Comparison of ENCODE assay signal across 26 cellular contexts in the genomic region with DNA sequence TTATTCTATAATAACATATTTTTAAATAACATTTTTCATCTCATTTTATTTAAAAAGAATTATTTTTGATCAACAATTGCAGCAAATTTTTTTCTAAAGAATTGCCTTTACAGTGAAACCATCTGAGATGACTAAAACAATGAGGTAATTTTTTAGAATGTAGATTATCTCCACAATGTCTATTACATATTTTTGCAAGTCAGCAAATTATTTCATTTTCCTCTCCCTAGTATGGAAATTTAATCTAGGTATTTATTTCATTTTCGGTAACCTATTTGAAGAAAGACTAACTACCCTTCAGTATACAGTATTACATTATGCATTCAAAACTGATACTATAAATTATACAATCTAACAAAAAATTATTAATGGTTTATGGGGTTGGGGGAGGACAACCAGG.
"Had no signal": no experiment of that assay in that cellular context is flagged by ENCODE, and none has a peak within 500 bp of the region (broad histone marks: within the 10 kb centered on the region; RNA-seq: fewer than 3 reads in every experiment).

No MANE protein-coding gene starts in this region.

- DNase-seq: Kasumi-1, MV-4-11, NCI-H1048, NCI-H1105, NCI-H1417 treated with DMSO at 0.1 percent for 48 hours, NCI-H146, NCI-H1694 treated with DMSO at 0.1 percent for 48 hours, NCI-H1930, NCI-H2081, NCI-H2107, NCI-H226, NCI-H446, NCI-H510A, NCI-H524 treated with DMSO at 0.1 percent for 48 hours, NCI-H69, NCI-H774, PC-3, Right ventricle myocardium superior, RPMI8226, SIG-M5 had no signal

- H3K4me2 ChIP-seq: KMS-11 had no signal

- ATAC-seq: Panc1, PC-3 had no signal

- H3K27ac ChIP-seq: HL-60, KMS-11, SJSA1, SK-N-MC had no signal

- H3K4me3 ChIP-seq: SJSA1, SK-N-MC had no signal

- FAIRE-seq: HTR-8/SVneo had no signal

- H3K9ac ChIP-seq: KMS-11 had no signal

- H3K27me3 ChIP-seq: SJSA1 had no signal

- H3K4me1 ChIP-seq: SJSA1 had no signal

- H3K36me3 ChIP-seq: SJSA1 had no signal

- H3K9me3 ChIP-seq: SJSA1 had no signal
